In genomic region chr12:38053113-38053512, GRCh38 we compare ENCODE assay signal across 15 cellular contexts.
"Had no signal": no experiment of that assay in that cellular context is flagged by ENCODE, and none has a peak within 500 bp of the region (broad histone marks: within the 10 kb centered on the region; RNA-seq: fewer than 3 reads in every experiment).

No MANE protein-coding gene starts in this region.

- H3K9me3 ChIP-seq: psoas muscle, right lobe of liver, thyroid gland, uterus had no signal

- H3K79me2 ChIP-seq: parathyroid adenoma had no signal

- ATAC-seq: effector memory CD8-positive, alpha-beta T cell; gastroesophageal sphincter; psoas muscle; stimulated activated effector memory CD8-positive, alpha-beta T cell treated with anti-CD3 and anti-CD28 coated beads, Interleukin-12 subunit alpha, Interleukin-12 subunit beta, amount 100 ng/mL, for 72 hours; stimulated activated naive CD8-positive, alpha-beta T cell treated with anti-CD3 and anti-CD28 coated beads, Interleukin-15, Interleukin-2, amounts not matched to agents 100 U/mL and 50 U/mL, for 24 hours had no signal

- H3K27ac ChIP-seq: epithelial cell of prostate, esophagus muscularis mucosa, gastroesophageal sphincter, parathyroid adenoma, psoas muscle, right lobe of liver, suprapubic skin, thyroid gland, uterus had no signal

- H3K4me3 ChIP-seq: esophagus muscularis mucosa, gastroesophageal sphincter, psoas muscle, right lobe of liver, suprapubic skin, thyroid gland, uterus had no signal

- DNase-seq: effector memory CD8-positive, alpha-beta T cell; naive B cell; psoas muscle; retina; stimulated activated CD4-positive, alpha-beta T cell treated with anti-CD3 and anti-CD28 coated beads, Interleukin-4, amount 100 ng/mL, for 1 hour; stimulated activated naive CD8-positive, alpha-beta T cell treated with anti-CD3 and anti-CD28 coated beads, Interleukin-15, Interleukin-2, amounts not matched to agents 100 U/mL and 50 U/mL, for 24 hours; uterus had no signal

- H3K27me3 ChIP-seq: esophagus muscularis mucosa, gastroesophageal sphincter, right lobe of liver, suprapubic skin, thyroid gland, uterus had no signal

- H3K36me3 ChIP-seq: esophagus muscularis mucosa, gastroesophageal sphincter, right lobe of liver, suprapubic skin, thyroid gland, uterus had no signal

- H3K4me1 ChIP-seq: esophagus muscularis mucosa, gastroesophageal sphincter, parathyroid adenoma, psoas muscle, right lobe of liver, suprapubic skin, thyroid gland, uterus had no signal

- H3K9ac ChIP-seq: parathyroid adenoma had no signal

- H2AFZ ChIP-seq: parathyroid adenoma had no signal
